ENCODE assay signal across 16 cellular contexts in genomic region chr20:58109126-58109880, GRCh38.
DNase-seq lines count a peak whose midpoint lies in the region; ATAC-seq and TF ChIP-seq lines count a peak whose summit lies in the region.
"Had no signal": no experiment of that assay in that cellular context is flagged by ENCODE, and none has a peak within 500 bp of the region (broad histone marks: within the 10 kb centered on the region; RNA-seq: fewer than 3 reads in every experiment).

No MANE protein-coding gene starts in this region.

- H3K9me3 Mint-ChIP-seq in endothelial cell (ENCODE audit: unreplicated experiment), result no peaks in the 10 kb centered on the region

- H3K18ac ChIP-seq in mesenchymal stem cell (ENCODE audit: low read depth in 1 of 2, low read length in 2 of 2), result no peak overlapping the region

- H2BK15ac ChIP-seq in mesenchymal stem cell (ENCODE audit: low read depth, poor library complexity, severe bottlenecking), result no peak overlapping the region

- H3K9me3 ChIP-seq in PC-3 (ENCODE audit: low read length) (no peaks in the 10 kb centered on the region), osteoblast (ENCODE audit: low read depth, low read length) (no peaks in the 10 kb centered on the region), mesenchymal stem cell (ENCODE audit: control insufficient read depth, low read length) (no peaks in the 10 kb centered on the region)
- H3K9me3 ChIP-seq: lower lobe of right lung had no signal

- H3K9ac ChIP-seq in PC-3 (ENCODE audit: low read length) (no peak overlapping the region), mesenchymal stem cell (ENCODE audit: low read length) (no peak overlapping the region)

- H3K23ac ChIP-seq in mesenchymal stem cell (ENCODE audit: low read length in 2 of 2), result no peak overlapping the region

- H3K4ac ChIP-seq in mesenchymal stem cell (ENCODE audit: low read depth in 1 of 2, low read length in 2 of 2), result no peak overlapping the region

- H3K36me3 ChIP-seq in PC-3 (ENCODE audit: low read depth, low read length), result no peaks in the 10 kb centered on the region
- H3K36me3 ChIP-seq in osteoblast (ENCODE audit: insufficient read depth, low read length), result no peaks in the 10 kb centered on the region
- no peaks in the 10 kb centered on the region for H3K36me3 ChIP-seq in mesenchymal stem cell (ENCODE audit: control insufficient read depth in 1 of 2, insufficient read depth in 2 of 2, low read depth in 1 of 2, low read length in 2 of 2)
- H3K36me3 ChIP-seq: lower lobe of right lung, SJSA1 had no signal

- H3K9me2 ChIP-seq in PC-3 (replicated peaks; ENCODE audit: low read length), result no peaks in the 10 kb centered on the region

- peak; percentile 72 for DNase-seq in Daoy (ENCODE audit: low read depth)
- DNase-seq in PC-3, result peak; percentile 96
- DNase-seq in endothelial cell (ENCODE audit: low spot score), result no peak
- DNase-seq in osteoblast (ENCODE audit: insufficient read length, low spot score, missing footprints), result peak; percentile 89
- no peak for DNase-seq in NCI-H187 treated with DMSO at 0.1 percent for 48 hours (lab: John Stamatoyannopoulos, UW)
- DNase-seq in caudate nucleus (lab: John Stamatoyannopoulos, UW), result no peak
- no peak for DNase-seq in mesenchymal stem cell
- DNase-seq: GDM1; lower lobe of right lung; NCI-H1694; stimulated activated CD4-positive, alpha-beta T cell treated with anti-CD3 and anti-CD28 coated beads, Interleukin-4, amount 100 ng/mL, for 1 hour; stimulated activated naive B cell treated with anti-CD40 and anti-IgM and Interleukin-4, amounts not matched to agents 10 μg/mL and 1 μg/mL and 100 μg/mL, for 72 hours had no signal

- intact Hi-C loops in PC-3 (cut with micrococcal nuclease), result no loop called here

- no peak overlapping the region for H3K4me3 ChIP-seq in PC-3 (ENCODE audit: low read length)
- H3K4me3 ChIP-seq in osteoblast (ENCODE audit: insufficient read depth, low read length), result no peak overlapping the region
- no peak overlapping the region for H3K4me3 ChIP-seq in mesenchymal stem cell (ENCODE audit: insufficient read depth in 1 of 2, low read depth in 1 of 2, low read length in 2 of 2)
- H3K4me3 ChIP-seq: lower lobe of right lung, SJSA1 had no signal

- no peaks in the 10 kb centered on the region for H3K79me1 ChIP-seq in mesenchymal stem cell (replicated peaks; ENCODE audit: low read length, poor library complexity, severe bottlenecking)

- no peak overlapping the region for H3K4me3 Mint-ChIP-seq in endothelial cell (ENCODE audit: unreplicated experiment)
- H3K4me3 Mint-ChIP-seq: stimulated activated naive B cell treated with anti-CD40 and anti-IgM and Interleukin-4, amounts not matched to agents 10 μg/mL and 1 μg/mL and 100 μg/mL, for 72 hours; WTC11 had no signal

- no peaks in the 10 kb centered on the region for H3K36me3 Mint-ChIP-seq in endothelial cell (ENCODE audit: low read depth, unreplicated experiment)
- H3K36me3 Mint-ChIP-seq: WTC11 had no signal

- peak; percentile 55 for ATAC-seq in PC-3
- ATAC-seq in HG03139 (IDR thresholded peaks at IDR 0.05; ENCODE audit: unreplicated experiment), result no peak
- ATAC-seq: lower lobe of right lung; stimulated activated naive B cell treated with anti-CD40 and anti-IgM and Interleukin-4, amounts not matched to agents 10 μg/mL and 1 μg/mL and 100 μg/mL, for 72 hours; WTC11 had no signal

- H3K27ac Mint-ChIP-seq in endothelial cell (ENCODE audit: unreplicated experiment), result peak overlapping the region; percentile 2
- H3K27ac Mint-ChIP-seq: progenitor cell of endocrine pancreas; stimulated activated naive B cell treated with anti-CD40 and anti-IgM and Interleukin-4, amounts not matched to agents 10 μg/mL and 1 μg/mL and 100 μg/mL, for 72 hours; WTC11 had no signal

- BruUV-seq in PC-3 (replicated peaks; lab: Mats Ljungman, UMichigan), result no TSS peak

- TF ChIP-seq CTCF in PC-3 (conservative IDR thresholded peaks at IDR 0.05; ENCODE audit: low read depth, low read length) (no peak), endothelial cell (IDR thresholded peaks at IDR 0.05; ENCODE audit: unreplicated experiment) (no peak), osteoblast (IDR thresholded peaks at IDR 0.05; ENCODE audit: extremely low read depth, low read depth, low read length) (no peak)

- H2BK12ac ChIP-seq in mesenchymal stem cell (ENCODE audit: low read length in 2 of 2), result no peak overlapping the region

- H3K27me3 ChIP-seq in PC-3 (ENCODE audit: low read length) (no peaks in the 10 kb centered on the region), osteoblast (ENCODE audit: insufficient read depth, low read length) (no peaks in the 10 kb centered on the region), mesenchymal stem cell (ENCODE audit: control insufficient read depth in 1 of 2, insufficient read depth in 1 of 2, low read length in 2 of 2) (peaks cover 0 to 31% of the 10 kb centered on the region in 2 experiments)
- H3K27me3 ChIP-seq: SJSA1 had no signal

- H3K79me2 ChIP-seq in PC-3 (ENCODE audit: low read length), result no peaks in the 10 kb centered on the region
- no peaks in the 10 kb centered on the region for H3K79me2 ChIP-seq in osteoblast (ENCODE audit: insufficient read depth, low read length)

- no peaks in the 10 kb centered on the region for H4K20me1 ChIP-seq in PC-3 (ENCODE audit: low read length)
- H4K20me1 ChIP-seq in osteoblast (ENCODE audit: insufficient read depth, low read length), result no peaks in the 10 kb centered on the region

- H3K4me2 ChIP-seq in PC-3 (ENCODE audit: low read length), result peak overlapping the region; percentile 45
- no peak overlapping the region for H3K4me2 ChIP-seq in osteoblast (ENCODE audit: insufficient read depth, low read length)
- H3K4me2 ChIP-seq in mesenchymal stem cell (ENCODE audit: low read length, poor library complexity, severe bottlenecking), result no peak overlapping the region

- no peak overlapping the region for H4K91ac ChIP-seq in mesenchymal stem cell (ENCODE audit: low read length)

- WGBS in mesenchymal stem cell, result 34% methylated on average over 4 of the region's 4 CpGs

- H3F3A ChIP-seq in PC-3 (ENCODE audit: low read length, unreplicated experiment), result no peaks in the 10 kb centered on the region

- H2BK120ac ChIP-seq in mesenchymal stem cell (ENCODE audit: low read depth, low read length), result no peak overlapping the region

- H3K4me1 ChIP-seq in PC-3 (ENCODE audit: insufficient read depth, low read length) (peaks cover 44% of the 10 kb centered on the region), osteoblast (ENCODE audit: insufficient read depth, low read length) (peaks cover 16% of the 10 kb centered on the region), mesenchymal stem cell (ENCODE audit: control insufficient read depth, insufficient read depth, low read depth, low read length) (no peaks in the 10 kb centered on the region)
- H3K4me1 ChIP-seq: lower lobe of right lung had no signal

- H2AK5ac ChIP-seq in mesenchymal stem cell (ENCODE audit: low read length, severe bottlenecking), result no peak overlapping the region

- POLR2A ChIA-PET in PC-3 (lab: Charles Lee; ENCODE audit: unreplicated experiment), result no interaction called here

- peaks cover 21% of the 10 kb centered on the region for H3K4me1 Mint-ChIP-seq in endothelial cell (ENCODE audit: unreplicated experiment)
- H3K4me1 Mint-ChIP-seq: WTC11 had no signal

- no peak overlapping the region for H4K8ac ChIP-seq in mesenchymal stem cell (ENCODE audit: low read length)

- H2AFZ ChIP-seq in PC-3 (ENCODE audit: low read length) (no peak overlapping the region), osteoblast (ENCODE audit: low read length) (no peak overlapping the region), mesenchymal stem cell (ENCODE audit: low read depth, low read length) (no peak overlapping the region)

- H3K27me3 Mint-ChIP-seq in endothelial cell (ENCODE audit: unreplicated experiment), result peaks cover 3% of the 10 kb centered on the region

- H3K14ac ChIP-seq in mesenchymal stem cell (ENCODE audit: low read length in 2 of 2), result no peak overlapping the region

- no peak overlapping the region for H2BK5ac ChIP-seq in mesenchymal stem cell (ENCODE audit: low read depth, low read length, poor library complexity, severe bottlenecking)

- H3K27ac ChIP-seq in PC-3 (ENCODE audit: low read length) (no peak overlapping the region), osteoblast (ENCODE audit: low read depth, low read length) (peak overlapping the region; percentile 27), caudate nucleus (ENCODE audit: low read depth, low read length) (no peak overlapping the region), mesenchymal stem cell (ENCODE audit: low read length, poor library complexity, severe bottlenecking) (no peak overlapping the region)
- H3K27ac ChIP-seq: lower lobe of right lung, SJSA1 had no signal

- CTCF ChIA-PET in PC-3 (lab: Charles Lee), result no interaction called here

Comparison
In these comparisons a context has a peak if more than half of its experiments do, and no peak if none do; other contexts are left out.
1. DNase-seq: peak in Daoy (single experiment), PC-3 (single experiment) and osteoblast (single experiment); none in endothelial cell (single experiment), NCI-H187 treated with DMSO at 0.1 percent for 48 hours (single experiment), caudate nucleus (0 of 61) and mesenchymal stem cell (single experiment).